In genomic region chr21:36402339-36402738, GRCh38 we compare ENCODE assay signal across 19 cellular contexts. TPM values are rescaled to one million over a fixed set of nuclear protein-coding genes. Genes with fewer than 3 reads are reported as not detected.
DNase-seq lines count a peak whose midpoint lies in the region; ATAC-seq and TF ChIP-seq lines count a peak whose summit lies in the region.
"Had no signal": no experiment of that assay in that cellular context is flagged by ENCODE, and none has a peak within 500 bp of the region (broad histone marks: within the 10 kb centered on the region; RNA-seq: fewer than 3 reads in every experiment).

No MANE protein-coding gene starts in this region.

- POLR2A ChIA-PET in PC-3 (lab: Charles Lee; ENCODE audit: unreplicated experiment): no interaction called here

- no peak overlapping the region for H2AFZ ChIP-seq in PC-3 (ENCODE audit: low read length)

- H3K4me1 ChIP-seq in PC-3 (ENCODE audit: insufficient read depth, low read length) (no peaks in the 10 kb centered on the region), psoas muscle (no peaks in the 10 kb centered on the region)
- H3K4me1 ChIP-seq: A549, BE2C had no signal

- 96 to 98% (median 98%) methylated on average over 1 of the region's 1 CpG for WGBS in psoas muscle, 3 donors

- TF ChIP-seq CTCF in 22Rv1 (IDR thresholded peaks at IDR 0.05) (no peak), PC-3 (conservative IDR thresholded peaks at IDR 0.05; ENCODE audit: low read depth, low read length) (no peak), psoas muscle (IDR thresholded peaks at IDR 0.05) (no peak)

- no peaks in the 10 kb centered on the region for H3K9me3 ChIP-seq in PC-3 (ENCODE audit: low read length)
- no peaks in the 10 kb centered on the region for H3K9me3 ChIP-seq in psoas muscle
- H3K9me3 ChIP-seq: A549; BE2C; BLaER1 treated with 17β-estradiol and CSF1 and Interleukin-3, amounts not matched to agents 10 nM and 100 nM; HAP-1 had no signal

- H3K4me3 ChIP-seq in PC-3 (ENCODE audit: low read length) (no peak overlapping the region), psoas muscle (no peak overlapping the region)
- H3K4me3 ChIP-seq: A549; BLaER1 treated with 17β-estradiol and CSF1 and Interleukin-3, amounts not matched to agents 10 nM and 100 nM; HAP-1 had no signal

- DNase-seq in DMS53 (lab: John Stamatoyannopoulos, UW) (peak; percentile 46), DMS53 treated with DMSO at 0.1 percent for 48 hours (lab: John Stamatoyannopoulos, UW; ENCODE audit: unreplicated experiment) (no peak), PC-3 (peak; percentile 16), psoas muscle (no peak), NCI-H526 (lab: John Stamatoyannopoulos, UW) (no peak)
- DNase-seq: 8988T; ACHN; AML-193; BE2C; Calu3; CD4-positive, alpha-beta memory T cell; COR-L47; DMS79 treated with DMSO at 0.1 percent for 48 hours; GOT3; HFFc6 had no signal

- no peaks in the 10 kb centered on the region for H3K27me3 ChIP-seq in PC-3 (ENCODE audit: low read length)
- H3K27me3 ChIP-seq in psoas muscle (ENCODE audit: insufficient read depth in 3 of 3, low read length in 2 of 3): no peaks in the 10 kb centered on the region
- H3K27me3 ChIP-seq: BE2C; BLaER1 treated with 17β-estradiol and CSF1 and Interleukin-3, amounts not matched to agents 10 nM and 100 nM had no signal

- no peaks in the 10 kb centered on the region for H3K9me2 ChIP-seq in PC-3 (replicated peaks; ENCODE audit: low read length)

- H4K20me1 ChIP-seq in PC-3 (ENCODE audit: low read length): no peaks in the 10 kb centered on the region
- H4K20me1 ChIP-seq: BLaER1 treated with 17β-estradiol and CSF1 and Interleukin-3, amounts not matched to agents 10 nM and 100 nM had no signal

- H3F3A ChIP-seq in PC-3 (ENCODE audit: low read length, unreplicated experiment): no peaks in the 10 kb centered on the region

- H3K36me3 ChIP-seq in PC-3 (ENCODE audit: low read depth, low read length) (peaks cover 19% of the 10 kb centered on the region), psoas muscle (ENCODE audit: insufficient read depth in 1 of 2, low read depth in 1 of 2) (peaks cover 0 to 68% of the 10 kb centered on the region in 2 donors)

- ATAC-seq in PC-3: peak; percentile 94
- no peak for ATAC-seq in psoas muscle
- ATAC-seq: A549 had no signal

- no peaks in the 10 kb centered on the region for H3K79me2 ChIP-seq in PC-3 (ENCODE audit: low read length)

- no TSS peak for BruUV-seq in PC-3 (replicated peaks; lab: Mats Ljungman, UMichigan)

- CTCF ChIA-PET in PC-3 (lab: Charles Lee): no interaction called here

- no peak overlapping the region for H3K4me2 ChIP-seq in PC-3 (ENCODE audit: low read length)
- H3K4me2 ChIP-seq: A549; BLaER1 treated with 17β-estradiol and CSF1 and Interleukin-3, amounts not matched to agents 10 nM and 100 nM had no signal

- no peak overlapping the region for H3K9ac ChIP-seq in PC-3 (ENCODE audit: low read length)
- H3K9ac ChIP-seq: BLaER1 treated with 17β-estradiol and CSF1 and Interleukin-3, amounts not matched to agents 10 nM and 100 nM had no signal

- intact Hi-C loops in PC-3 (cut with micrococcal nuclease) (no loop called here), psoas muscle (cut with DNase I) (no loop called here)

- H3K27ac ChIP-seq in 22Rv1: peak overlapping the region; percentile 47
- no peak overlapping the region for H3K27ac ChIP-seq in PC-3 (ENCODE audit: low read length)
- no peak overlapping the region for H3K27ac ChIP-seq in psoas muscle
- H3K27ac ChIP-seq: A549; BLaER1 treated with 17β-estradiol and CSF1 and Interleukin-3, amounts not matched to agents 10 nM and 100 nM had no signal

RNA-seq across cellular contexts. Expression of gene CHAF1B, which starts 17.1 kb away (rescaled TPM):
- total RNA-seq in PC-3 (2014; rRNA removed) (18.5 and 19.0 TPM in 2 replicates), psoas muscle (10 to 100 TPM in 2 of 4 donors, 1 to 10 TPM in 2; 2.6 to 12.6 (median 8.1) TPM)
- polyA plus RNA-seq in psoas muscle: 10 to 100 TPM in 1 of 3 donors, 1 to 10 TPM in 1, under 1 TPM in 1; 0.68 to 10.4 (median 8.4) TPM

Comparison
In these comparisons a context has a peak if more than half of its experiments do, and no peak if none do; other contexts are left out.
1. DNase-seq: peak in DMS53 (single experiment) and PC-3 (single experiment); none in DMS53 treated with DMSO at 0.1 percent for 48 hours (single experiment), psoas muscle (0 of 2) and NCI-H526 (0 of 2).